31 cellular contexts compared by ENCODE assay signal in genomic region chr6:34574647-34575293, GRCh38. TPM values are rescaled to one million over a fixed set of nuclear protein-coding genes. Genes with fewer than 3 reads are reported as not detected.
DNase-seq lines count a peak whose midpoint lies in the region; ATAC-seq, FAIRE-seq and TF ChIP-seq lines count a peak whose summit lies in the region.
"Had no signal": no experiment of that assay in that cellular context is flagged by ENCODE, and none has a peak within 500 bp of the region (broad histone marks: within the 10 kb centered on the region; RNA-seq: fewer than 3 reads in every experiment).

No MANE protein-coding gene starts in this region.

- H3K9ac ChIP-seq in endodermal cell (ENCODE audit: extremely low read depth, low read length, poor library complexity, severe bottlenecking), result no peak overlapping the region
- H3K9ac ChIP-seq: BLaER1, GM23248, parathyroid adenoma had no signal

- H3K9me3 Mint-ChIP-seq in endodermal cell, result no peaks in the 10 kb centered on the region
- H3K9me3 Mint-ChIP-seq in activated naive CD8-positive, alpha-beta T cell treated with anti-CD3 and anti-CD28 coated beads for 36 hours, result no peaks in the 10 kb centered on the region
- H3K9me3 Mint-ChIP-seq: activated CD4-positive, alpha-beta memory T cell treated with anti-CD3 and anti-CD28 coated beads, Interleukin-2, amount 10 ng/mL, durations not matched to agents 7 days and 5 days; brain had no signal

- no peaks in the 10 kb centered on the region for H3K36me3 ChIP-seq in RWPE2 (ENCODE audit: low read depth)
- no peaks in the 10 kb centered on the region for H3K36me3 ChIP-seq in endodermal cell (ENCODE audit: control insufficient read depth, insufficient read depth, low read length)
- H3K36me3 ChIP-seq in spleen, result no peaks in the 10 kb centered on the region
- H3K36me3 ChIP-seq: adrenal gland, BLaER1, right atrium auricular region, stomach, vagina had no signal

- 91 to 94% methylated on average over 6 to 10 of the region's 10 CpGs for WGBS in endodermal cell (ENCODE audit: insufficient coverage in 1 of 2, insufficient read length in 1 of 2), 2 experiments
- 79 to 92% (median 88%) methylated on average over 8 to 10 of the region's 10 CpGs for WGBS in spleen, 5 donors

- TF ChIP-seq CTCF in RWPE2 (IDR thresholded peaks at IDR 0.05; ENCODE audit: poor library complexity, severe bottlenecking), result no peak
- TF ChIP-seq CTCF in endodermal cell (conservative IDR thresholded peaks at IDR 0.05), result no peak
- no peak for TF ChIP-seq CTCF in spleen (IDR thresholded peaks at IDR 0.05 in 8 of 11, conservative IDR thresholded peaks at IDR 0.05 in 3 of 11)

- H3K4me3 ChIP-seq in RWPE2 (ENCODE audit: severe bottlenecking) (no peak overlapping the region), endodermal cell (ENCODE audit: low read length) (no peak overlapping the region), spleen (no peak overlapping the region)
- H3K4me3 ChIP-seq: adrenal gland, BLaER1, GM23248, right atrium auricular region, stomach, vagina had no signal

- no peak for FAIRE-seq in GM12891 (lab: Jason Lieb, UNC)
- FAIRE-seq: endothelial cell of umbilical vein, frontal cortex, small intestine had no signal

- no peaks in the 10 kb centered on the region for H3K27me3 Mint-ChIP-seq in endodermal cell (ENCODE audit: insufficient read depth)
- no peaks in the 10 kb centered on the region for H3K27me3 Mint-ChIP-seq in activated naive CD8-positive, alpha-beta T cell treated with anti-CD3 and anti-CD28 coated beads for 36 hours
- H3K27me3 Mint-ChIP-seq: activated CD4-positive, alpha-beta memory T cell treated with anti-CD3 and anti-CD28 coated beads, Interleukin-2, amount 10 ng/mL, durations not matched to agents 7 days and 5 days; brain had no signal

- peaks cover 13% of the 10 kb centered on the region for H3K4me1 Mint-ChIP-seq in endodermal cell
- peaks cover 2% of the 10 kb centered on the region for H3K4me1 Mint-ChIP-seq in activated naive CD8-positive, alpha-beta T cell treated with anti-CD3 and anti-CD28 coated beads for 36 hours

- ATAC-seq in RWPE2 (ENCODE audit: low read depth) (peak; percentile 15; the same call in 2 of the 3 replicates), left lobe of liver (no peak), HG02885 (IDR thresholded peaks at IDR 0.05; ENCODE audit: poor library complexity, unreplicated experiment) (no peak)
- ATAC-seq: left cardiac atrium had no signal

- H3K27me3 ChIP-seq in RWPE2 (ENCODE audit: insufficient read depth, poor library complexity, severe bottlenecking) (no peaks in the 10 kb centered on the region), endodermal cell (ENCODE audit: control insufficient read depth, insufficient read depth, low read length, poor library complexity, severe bottlenecking) (no peaks in the 10 kb centered on the region), spleen (replicated peaks in 1 of 7) (peaks cover 0 to 5% (median 0%) of the 10 kb centered on the region in 7 donors)
- H3K27me3 ChIP-seq: adrenal gland, BLaER1, right atrium auricular region, vagina had no signal

- H3K27ac ChIP-seq in RWPE2 (ENCODE audit: poor library complexity, severe bottlenecking) (no peak overlapping the region), endodermal cell (ENCODE audit: low read depth, low read length) (no peak overlapping the region), spleen (no peak overlapping the region)
- H3K27ac ChIP-seq: adrenal gland, BLaER1, GM23248, parathyroid adenoma, right atrium auricular region, stomach, vagina had no signal

- H3K27ac Mint-ChIP-seq in endodermal cell, result peak overlapping the region; percentile 54
- H3K27ac Mint-ChIP-seq in activated naive CD8-positive, alpha-beta T cell treated with anti-CD3 and anti-CD28 coated beads for 36 hours, result no peak overlapping the region
- H3K27ac Mint-ChIP-seq: activated CD4-positive, alpha-beta memory T cell treated with anti-CD3 and anti-CD28 coated beads, Interleukin-2, amount 10 ng/mL, durations not matched to agents 7 days and 5 days had no signal

- DNase-seq in GM12891 (ENCODE audit: insufficient read length, low spot score) (no peak), RWPE2 (ENCODE audit: low spot score) (no peak), endodermal cell (no peak), spleen (peak; percentile 51), left lobe of liver (ENCODE audit: low spot score) (no peak)
- DNase-seq in activated naive CD8-positive, alpha-beta T cell treated with anti-CD3 and anti-CD28 coated beads for 36 hours, result no peak
- DNase-seq: activated CD4-positive, alpha-beta memory T cell treated with anti-CD3 and anti-CD28 coated beads, Interleukin-2, amount 10 ng/mL, durations not matched to agents 7 days and 5 days; activated CD8-positive, alpha-beta memory T cell treated with anti-CD3 and anti-CD28 coated beads, Interleukin-2, amount 50 U/mL, for 4 hours; activated naive CD4-positive, alpha-beta T cell treated with Interleukin-2 at 50 U/mL for 16 hours; adrenal gland; cerebellar nuclear complex; DMS79; GF-D8; GM23248; left cardiac atrium; mammary epithelial cell; NCI-H1436 treated with DMSO at 0.1 percent for 48 hours; NCI-H748 treated with DMSO at 0.1 percent for 48 hours; Right ventricle myocardium superior; small intestine; stomach had no signal

- H3K4me3 Mint-ChIP-seq in endodermal cell, result no peak overlapping the region
- H3K4me3 Mint-ChIP-seq in activated naive CD8-positive, alpha-beta T cell treated with anti-CD3 and anti-CD28 coated beads for 36 hours, result no peak overlapping the region
- H3K4me3 Mint-ChIP-seq: activated CD4-positive, alpha-beta memory T cell treated with anti-CD3 and anti-CD28 coated beads, Interleukin-2, amount 10 ng/mL, durations not matched to agents 7 days and 5 days; brain had no signal

- peaks cover 3% of the 10 kb centered on the region for H3K36me3 Mint-ChIP-seq in endodermal cell (ENCODE audit: low read depth)
- no peaks in the 10 kb centered on the region for H3K36me3 Mint-ChIP-seq in activated naive CD8-positive, alpha-beta T cell treated with anti-CD3 and anti-CD28 coated beads for 36 hours
- H3K36me3 Mint-ChIP-seq: brain had no signal

- TF ChIP-seq POLR2A in GM12891 (IDR thresholded peaks at IDR 0.05; ENCODE audit: low read depth, low read length), result no peak
- no peak for TF ChIP-seq POLR2A in spleen (IDR thresholded peaks at IDR 0.05)

- H3K4me1 ChIP-seq in RWPE2 (ENCODE audit: insufficient read depth, poor library complexity, severe bottlenecking) (no peaks in the 10 kb centered on the region), endodermal cell (ENCODE audit: control insufficient read depth, insufficient read depth, low read length) (no peaks in the 10 kb centered on the region), spleen (no peaks in the 10 kb centered on the region)
- H3K4me1 ChIP-seq: adrenal gland, parathyroid adenoma, right atrium auricular region, stomach, vagina had no signal

- intact Hi-C loops in spleen (cut with DNase I; ENCODE audit: low total_unique reads), result no loop called here

- H3K9me3 ChIP-seq in RWPE2 (ENCODE audit: severe bottlenecking), result no peaks in the 10 kb centered on the region
- H3K9me3 ChIP-seq in endodermal cell (ENCODE audit: control insufficient read depth, low read length), result no peaks in the 10 kb centered on the region
- no peaks in the 10 kb centered on the region for H3K9me3 ChIP-seq in spleen
- H3K9me3 ChIP-seq: adrenal gland, BLaER1, right atrium auricular region, stomach, vagina had no signal

TF ChIP-seq in GM12891, 5 proteins besides CTCF, POLR2A, EP300 and RAD21:
- TF ChIP-seq SPI1 (IDR thresholded peaks at IDR 0.05; ENCODE audit: low read depth, low read length) (no peak), TAF1 (IDR thresholded peaks at IDR 0.05; ENCODE audit: low read depth, low read length) (no peak), POLR2AphosphoS5 (IDR thresholded peaks at IDR 0.05; ENCODE audit: low read depth, low read length) (peak; percentile 23; the same call in 1 of the 2 replicates), PAX5 (IDR thresholded peaks at IDR 0.05; ENCODE audit: insufficient read depth, low read length, severe bottlenecking) (no peak), POU2F2 (IDR thresholded peaks at IDR 0.05; ENCODE audit: low read depth, low read length) (no peak)
TF ChIP-seq in GM12891: peak in this region for 1.

RNA-seq across cellular contexts. Expression of gene SPDEF, which starts 18.6 kb away (rescaled TPM):
- not detected for polyA plus RNA-seq in GM12891 (2012; ENCODE audit: low read depth, missing spikeins)
- total RNA-seq in endodermal cell (1 to 10 TPM; 1.1 to 2.6 TPM), spleen (under 1 TPM in 1 of 7 donors, not detected in 6; 0.32 TPM), left lobe of liver (0.15 TPM)
- polyA plus RNA-seq in endodermal cell (2013, experiment 1 of 2), result 0.57 TPM
- 0.25 TPM for polyA plus RNA-seq in endodermal cell (2013, experiment 2 of 2)
- polyA plus RNA-seq in spleen, result under 1 TPM in 2 of 3 donors, not detected in 1; 0.03 to 0.13 TPM
- total RNA-seq in activated naive CD8-positive, alpha-beta T cell treated with anti-CD3 and anti-CD28 coated beads for 36 hours, result not detected
- total RNA-seq: activated CD4-positive, alpha-beta memory T cell treated with anti-CD3 and anti-CD28 coated beads, Interleukin-2, amount 10 ng/mL, durations not matched to agents 7 days and 5 days; endothelial cell of umbilical vein; frontal cortex; GM23248; LHCN-M2; Right ventricle myocardium superior; T-helper 2 cell treated with Interferon-gamma antibody and Interleukin-4, amounts not matched to agents 100 ng/mL and 5 ng/mL, for 36 hours; vagina had no signal
- polyA plus RNA-seq: endothelial cell of umbilical vein, GM23248, mammary epithelial cell had no signal
